ENCODE assay signal across 9 cellular contexts in the genomic region with DNA sequence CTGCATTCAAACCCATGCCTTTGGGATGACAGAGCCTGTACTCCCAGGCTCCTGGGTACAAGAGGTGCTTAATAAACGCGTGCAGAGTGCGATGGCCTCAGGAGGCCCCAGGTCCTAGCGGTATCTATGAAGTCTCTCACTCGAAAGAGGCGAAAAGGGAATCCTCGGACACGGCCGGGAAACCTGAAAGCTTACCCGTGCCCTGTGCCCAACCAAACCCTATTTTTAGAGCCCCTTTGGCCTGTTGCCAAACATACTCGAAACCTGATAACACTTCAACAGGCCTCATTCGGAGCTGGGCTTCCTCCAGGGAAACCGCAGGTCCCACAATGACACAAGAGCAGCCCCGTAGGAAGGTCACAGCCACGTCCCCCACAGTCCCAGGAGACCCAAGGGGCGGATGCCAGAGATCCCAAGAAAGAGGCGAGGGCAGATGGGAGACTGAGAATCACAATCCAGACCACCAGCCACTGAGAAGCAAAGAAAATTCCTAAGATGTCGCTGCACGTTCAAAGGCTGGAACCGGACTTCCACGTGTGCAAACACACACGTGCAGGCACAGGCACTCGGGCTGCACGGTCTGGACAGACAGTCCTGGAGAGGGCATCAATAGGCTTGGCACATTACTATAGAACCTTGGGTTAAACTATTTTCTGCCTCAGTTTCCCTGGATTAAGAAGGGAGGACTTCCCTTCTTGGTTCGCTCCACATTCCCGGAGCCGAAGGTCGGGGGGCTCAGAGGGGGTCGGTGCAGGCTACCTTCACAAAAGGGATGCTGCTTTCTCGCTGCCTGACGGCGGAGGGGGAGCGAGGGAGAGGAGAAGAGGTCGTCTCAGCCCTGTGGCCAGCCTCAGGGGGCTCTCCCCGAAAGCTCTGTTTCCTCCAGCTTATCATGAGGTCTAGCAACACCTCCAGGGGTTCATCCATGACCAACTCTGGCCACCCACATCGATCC. TPM values are rescaled to one million over a fixed set of nuclear protein-coding genes. Genes with fewer than 3 reads are reported as not detected.
DNase-seq lines count a peak whose midpoint lies in the region; ATAC-seq and TF ChIP-seq lines count a peak whose summit lies in the region.
"Had no signal": no experiment of that assay in that cellular context is flagged by ENCODE, and none has a peak within 500 bp of the region (broad histone marks: within the 10 kb centered on the region; RNA-seq: fewer than 3 reads in every experiment).

No MANE protein-coding gene starts in this region.

- H3K27me3 ChIP-seq in transverse colon: peaks cover 76% of the 10 kb centered on the region
- peaks cover 0 to 97% (median 32%) of the 10 kb centered on the region in 7 donors for H3K27me3 ChIP-seq in spleen (replicated peaks in 1 of 7)

- peak; percentile 76 for DNase-seq in GM13976 (ENCODE audit: low spot score)
- peak; percentile 66 to 73 for DNase-seq in Kasumi-1 (lab: John Stamatoyannopoulos, UW)
- peak; percentile 45 to 64 for DNase-seq in activated CD4-positive, alpha-beta T cell treated with anti-CD3 and anti-CD28 coated beads, Interleukin-2, amount 50 U/mL, for 48 hours
- peak; percentile 74 for DNase-seq in left ventricle myocardium superior
- DNase-seq in transverse colon: peak; percentile 45
- no peak for DNase-seq in nucleus accumbens (lab: John Stamatoyannopoulos, UW)
- no peak for DNase-seq in NAMALWA (ENCODE audit: low spot score)
- no peak for DNase-seq in spleen

- peak; percentile 66 for ATAC-seq in left ventricle myocardium superior

- TF ChIP-seq POLR2A in transverse colon (IDR thresholded peaks at IDR 0.05) (no peak), spleen (IDR thresholded peaks at IDR 0.05) (no peak)

- H3K4me1 ChIP-seq in transverse colon (peaks cover 11 to 72% (median 55%) of the 10 kb centered on the region in 4 donors), spleen (peaks cover 45 to 89% (median 64%) of the 10 kb centered on the region in 6 donors)

- in situ Hi-C loops in GM13976 (cut with MboI; ENCODE audit: low sequenced_read_pairs, unreplicated experiment) (no loop called here), transverse colon (cut with MboI; ENCODE audit: low pct_ligation_motif_present in 1 of 4, low pct_unique_long_range_greater_than_20kb in 1 of 4, low sequenced_read_pairs in 3 of 4) (no loop called here)

- H3K4me3 ChIP-seq in transverse colon (no peak overlapping the region), spleen (peak overlapping the region in 1 of 8 donors; percentile 0)

- intact Hi-C loops in left ventricle myocardium superior (cut with micrococcal nuclease) (loop anchor here (10.0 kb wide), 2 partner anchors 58 to 62 kb away; no protein-coding TSS in a partner anchor), transverse colon (cut with DNase I; ENCODE audit: low total_unique reads) (no loop called here), spleen (cut with DNase I; ENCODE audit: low total_unique reads) (loop anchor here (2.0 kb wide), 1 partner anchor 64 kb away; no protein-coding TSS in a partner anchor)

- H3K27ac ChIP-seq in transverse colon (peak overlapping the region; percentile 14 to 77 (median 57)), spleen (peak overlapping the region in 2 of 8 donors; percentile 15 to 63)
- H3K27ac ChIP-seq: epithelial cell of prostate had no signal

- no peak for TF ChIP-seq EP300 in transverse colon (IDR thresholded peaks at IDR 0.05; ENCODE audit: low read depth)

- H3K36me3 ChIP-seq in transverse colon (no peaks in the 10 kb centered on the region), spleen (peaks cover 0 to 1% (median 0%) of the 10 kb centered on the region in 6 donors)

- WGBS in transverse colon (ENCODE audit: low coverage in 1 of 2), 2 donors: 0 to 43% methylated on average over 1 to 36 of the region's 36 CpGs
- WGBS in spleen, 5 donors: 31 to 46% (median 35%) methylated on average over 27 to 36 of the region's 36 CpGs

- TF ChIP-seq CTCF in GM13976 (IDR thresholded peaks at IDR 0.05; ENCODE audit: borderline replicate concordance, control extremely low read depth, extremely low read depth, insufficient read depth, missing control alignments): no peak
- TF ChIP-seq CTCF in transverse colon (IDR thresholded peaks at IDR 0.05): no peak
- no peak for TF ChIP-seq CTCF in spleen (IDR thresholded peaks at IDR 0.05 in 8 of 11, conservative IDR thresholded peaks at IDR 0.05 in 3 of 11)

- H3K9me3 ChIP-seq in transverse colon: no peaks in the 10 kb centered on the region
- no peaks in the 10 kb centered on the region for H3K9me3 ChIP-seq in spleen

RNA-seq across cellular contexts. Expression of a gene that starts 8.2 kb away (rescaled TPM):
- total RNA-seq in left ventricle myocardium superior (19.9 TPM), transverse colon (1 to 10 TPM; 2.7 to 7.5 (median 4.0) TPM), spleen (10 to 100 TPM in 2 of 7 donors, 1 to 10 TPM in 5; 2.4 to 20.5 (median 9.3) TPM)
- polyA plus RNA-seq in spleen: 1 to 10 TPM; 1.7 to 8.2 (median 2.0) TPM

Comparison
In these comparisons a context has a peak if more than half of its experiments do, and no peak if none do; other contexts are left out.
1. DNase-seq: peak in GM13976 (single experiment), Kasumi-1 (2 of 2), activated CD4-positive, alpha-beta T cell treated with anti-CD3 and anti-CD28 coated beads, Interleukin-2, amount 50 U/mL, for 48 hours (2 of 2), left ventricle myocardium superior (single experiment) and transverse colon (single experiment); none in nucleus accumbens (0 of 56), NAMALWA (single experiment) and spleen (single experiment).